In the genomic region with DNA sequence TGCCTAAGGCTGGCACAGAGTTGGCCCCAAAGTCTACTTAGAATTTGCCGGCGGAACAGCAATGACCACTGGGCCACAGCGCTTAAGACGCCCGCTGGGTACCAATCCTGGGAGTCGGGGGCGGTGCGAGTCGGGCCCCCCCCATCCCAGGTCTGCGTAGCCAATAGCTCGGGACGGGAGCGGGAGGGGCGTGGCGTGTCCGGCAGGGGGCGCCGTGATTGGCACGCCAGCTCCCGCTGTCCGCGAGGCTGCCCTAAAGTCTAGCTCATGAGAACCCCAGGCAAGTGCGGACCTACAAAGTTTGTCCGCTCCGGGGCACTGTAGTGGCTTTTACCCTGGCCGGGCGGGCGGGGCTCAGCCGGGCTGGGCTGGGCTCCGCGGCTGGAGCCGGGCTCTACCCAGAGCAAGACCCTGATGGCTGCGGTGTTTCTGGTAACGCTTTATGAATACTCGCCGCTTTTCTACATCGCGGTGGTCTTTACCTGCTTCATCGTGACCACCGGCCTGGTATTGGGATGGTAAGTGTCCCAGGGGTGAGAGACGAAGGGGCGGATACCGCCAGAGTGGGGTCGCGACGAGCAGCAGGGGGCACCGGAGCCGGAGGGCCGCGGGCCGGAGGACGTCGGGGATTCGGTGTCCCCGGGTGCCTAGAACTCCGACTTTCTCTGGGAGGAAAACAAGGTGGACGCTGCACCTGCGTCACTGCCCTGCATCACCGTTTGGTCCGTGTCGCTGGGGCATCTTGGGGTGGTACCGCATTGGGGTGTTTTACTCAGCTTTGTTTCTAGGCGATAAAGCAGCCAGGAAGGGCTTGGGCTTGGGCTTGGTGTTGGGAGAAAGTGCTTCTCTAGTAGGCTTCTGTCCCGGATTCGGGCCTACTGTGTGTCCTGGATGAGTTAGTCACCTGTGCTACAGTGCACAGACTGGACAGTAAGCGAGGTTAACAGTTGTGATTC, we compare ENCODE assay signal across 8 cellular contexts. TPM values are rescaled to one million over a fixed set of nuclear protein-coding genes. Genes with fewer than 3 reads are reported as not detected.
A peak's percentile ranks its signal among the peaks of the same experiment; 100 is the strongest.
DNase-seq lines count a peak whose midpoint lies in the region; ATAC-seq and TF ChIP-seq lines count a peak whose summit lies in the region.

Gene CGRRF1, plus strand, starts transcription at position 361 of the 956 bp plus-strand sequence. Its CDS starts 54 bp downstream, at position 415.

- peak; percentile 91 to 95 for TF ChIP-seq EP300 in tibial nerve (IDR thresholded peaks at IDR 0.05)

- peak within 1 kb of the TSS; percentile 75 for H3K27ac ChIP-seq in parathyroid adenoma
- peak within 1 kb of the TSS; percentile 80 to 94 (median 86) for H3K27ac ChIP-seq in tibial nerve

- H2AFZ ChIP-seq in parathyroid adenoma = peak within 1 kb of the TSS; percentile 97

- TF ChIP-seq CTCF in GM12874 (IDR thresholded peaks at IDR 0.05; ENCODE audit: insufficient read depth, low read depth, low read length) = peak; percentile 39; the same call in 1 of the 2 replicates
- TF ChIP-seq CTCF in parathyroid adenoma (IDR thresholded peaks at IDR 0.05) = peak; percentile 81
- peak; percentile 71 to 96 (median 90) for TF ChIP-seq CTCF in tibial nerve (IDR thresholded peaks at IDR 0.05)

- DNase-seq in NCI-H1417 (lab: John Stamatoyannopoulos, UW) (peak; percentile 98 to 99 (median 99)), SW 1271 (lab: John Stamatoyannopoulos, UW) (peak; percentile 93 to 96), Right ventricle myocardium inferior (ENCODE audit: missing footprints) (peak; percentile 99), tibial nerve (ENCODE audit: low spot score in 2 of 2) (peak; percentile 97 to 98)
- DNase-seq in activated naive CD8-positive, alpha-beta T cell treated with anti-CD3 and anti-CD28 coated beads, Interleukin-2, amount 50 U/mL, for 16 hours (ENCODE audit: low read depth, low spot score) = peak; percentile 91

- WGBS in tibial nerve, 2 donors = 0% methylated on average over 49 to 50 of the region's 66 CpGs

- intact Hi-C loops in Right ventricle myocardium inferior (cut with DNase I) = no loop called here

- peak; percentile 97 for ATAC-seq in HG02763 (IDR thresholded peaks at IDR 0.05; ENCODE audit: unreplicated experiment)
- ATAC-seq in Right ventricle myocardium inferior = peak; percentile 99

- H3K9ac ChIP-seq in parathyroid adenoma = peak within 1 kb of the TSS; percentile 88

- peak within 1 kb of the TSS; percentile 82 for H3K4me2 ChIP-seq in parathyroid adenoma (ENCODE audit: low read length)

- H3K27me3 ChIP-seq in parathyroid adenoma (ENCODE audit: control insufficient read depth, insufficient read depth, low read length) (no peaks in the 10 kb centered on the region), tibial nerve (no peaks in the 10 kb centered on the region)

- no peaks in the 10 kb centered on the region for H3K9me3 ChIP-seq in parathyroid adenoma (ENCODE audit: control insufficient read depth, low read length)
- no peaks in the 10 kb centered on the region for H3K9me3 ChIP-seq in tibial nerve

- peak; percentile 14 to 76 for TF ChIP-seq POLR2A in tibial nerve (IDR thresholded peaks at IDR 0.05)

- H3K4me1 ChIP-seq in parathyroid adenoma (peaks cover 11% of the 10 kb centered on the region), tibial nerve (peaks cover 0 to 34% (median 15%) of the 10 kb centered on the region in 4 donors)

- H3K36me3 ChIP-seq in parathyroid adenoma (ENCODE audit: control insufficient read depth, insufficient read depth, low read length) (no peaks in the 10 kb centered on the region), tibial nerve (no peaks in the 10 kb centered on the region)

- peaks cover 30% of the 10 kb centered on the region for H3K79me2 ChIP-seq in parathyroid adenoma

- H3K4me3 ChIP-seq in parathyroid adenoma (ENCODE audit: low read depth, low read length) (peak within 1 kb of the TSS; percentile 94), tibial nerve (peak within 1 kb of the TSS; percentile 86 to 98 (median 89))

RNA-seq across cellular contexts. Expression of gene CGRRF1, which starts in this region (rescaled TPM):
- total RNA-seq in Right ventricle myocardium inferior = 16.2 TPM
- total RNA-seq in tibial nerve = 10 to 100 TPM; 16.5 to 28.8 (median 21.2) TPM

Comparison
In these comparisons a context has a peak if more than half of its experiments do, and no peak if none do; other contexts are left out.
1. Peak in every context shown above with its lines: DNase-seq, ATAC-seq, H3K4me3 ChIP-seq and H3K27ac ChIP-seq.
2. CTCF ChIP-seq: peak in every context shown above with its lines; median percentile 90 in tibial nerve; 81 in parathyroid adenoma; 39 in GM12874.